Comparison of ENCODE assay signal across 8 cellular contexts in the genomic region with DNA sequence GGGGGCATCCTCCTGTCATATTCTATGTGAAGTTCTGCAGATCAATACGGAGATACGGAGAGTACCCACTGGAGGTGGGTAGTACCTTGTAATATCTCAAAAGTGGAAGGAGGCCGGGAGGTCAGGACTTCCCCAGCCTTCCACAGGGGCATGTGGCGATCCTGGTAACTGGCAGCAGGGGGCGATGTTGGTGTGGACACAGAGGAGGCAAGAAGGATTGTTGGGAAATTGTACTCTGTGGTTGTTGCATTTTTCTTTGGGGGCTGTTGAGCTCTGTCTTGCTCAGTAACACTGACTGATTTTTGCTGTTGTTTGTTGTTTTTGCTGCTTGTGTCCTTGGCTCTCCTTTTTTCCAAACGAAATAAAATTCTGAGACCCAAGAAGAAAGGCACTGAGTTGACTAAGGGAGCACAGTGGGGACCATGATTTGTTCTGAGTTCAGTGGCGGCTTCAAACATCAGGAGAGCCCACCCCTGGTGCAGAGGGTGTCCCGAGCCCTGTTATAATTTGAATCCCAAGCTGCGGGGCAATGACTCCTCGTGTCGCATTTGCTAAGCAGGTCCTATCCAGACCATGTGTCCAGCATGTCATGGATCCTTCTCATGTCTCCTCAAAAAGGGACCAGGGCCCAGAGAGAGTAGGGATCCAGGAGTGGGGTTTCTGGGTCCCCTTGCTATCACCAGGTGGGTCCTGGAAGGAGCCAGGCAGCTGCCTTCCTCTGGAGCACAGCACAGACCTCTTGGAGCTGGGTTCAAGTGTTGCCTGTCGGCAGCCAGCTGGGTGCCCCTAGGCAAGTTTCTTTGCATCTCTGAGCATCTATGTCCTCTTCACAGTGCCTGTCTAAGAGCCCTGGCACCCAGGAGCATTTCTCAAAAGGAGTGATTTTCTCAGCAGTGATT. TPM values are rescaled to one million over a fixed set of nuclear protein-coding genes. Genes with fewer than 3 reads are reported as not detected.
A peak's percentile ranks its signal among the peaks of the same experiment; 100 is the strongest.
DNase-seq lines count a peak whose midpoint lies in the region; ATAC-seq lines count a peak whose summit lies in the region.

No MANE protein-coding gene starts in this region.

- H3K4me1 Mint-ChIP-seq in activated CD4-positive, alpha-beta T cell treated with anti-CD3 and anti-CD28 coated beads, Interleukin-2, amount 10 ng/mL, durations not matched to agents 7 days and 5 days: no peaks in the 10 kb centered on the region

- DNase-seq in DMS153 treated with DMSO at 0.1 percent for 48 hours (lab: John Stamatoyannopoulos, UW; ENCODE audit: unreplicated experiment): peak; percentile 47
- DNase-seq in DMS153 (lab: John Stamatoyannopoulos, UW): no peak
- DNase-seq in NCI-H526 treated with DMSO at 0.1 percent for 48 hours (lab: John Stamatoyannopoulos, UW): peak; percentile 63
- peak; percentile 71 for DNase-seq in activated CD4-positive, alpha-beta T cell treated with anti-CD3 and anti-CD28 coated beads, Interleukin-2, amount 10 ng/mL, durations not matched to agents 7 days and 5 days
- DNase-seq in ecto neural progenitor cell (ENCODE audit: low spot score): peak; percentile 86
- DNase-seq in midbrain (lab: John Stamatoyannopoulos, UW): peak; percentile 14
- peak in 5 of 6 experiments; percentile 20 to 53 (median 43) for DNase-seq in stimulated activated naive CD4-positive, alpha-beta T cell (lab: John Stamatoyannopoulos, UW)

- no peaks in the 10 kb centered on the region for H3K36me3 Mint-ChIP-seq in activated CD4-positive, alpha-beta T cell treated with anti-CD3 and anti-CD28 coated beads, Interleukin-2, amount 10 ng/mL, durations not matched to agents 7 days and 5 days (ENCODE audit: low read depth)

- peak; percentile 61 for ATAC-seq in HG02884 (IDR thresholded peaks at IDR 0.05; ENCODE audit: unreplicated experiment)

- H3K4me3 Mint-ChIP-seq in activated CD4-positive, alpha-beta T cell treated with anti-CD3 and anti-CD28 coated beads, Interleukin-2, amount 10 ng/mL, durations not matched to agents 7 days and 5 days: no peak overlapping the region

- POLR2A ChIA-PET in activated CD4-positive, alpha-beta T cell treated with anti-CD3 and anti-CD28 coated beads, Interleukin-2, amount 10 ng/mL, durations not matched to agents 7 days and 5 days (lab: Charles Lee): no interaction called here

- peak overlapping the region; percentile 28 for H3K27ac Mint-ChIP-seq in activated CD4-positive, alpha-beta T cell treated with anti-CD3 and anti-CD28 coated beads, Interleukin-2, amount 10 ng/mL, durations not matched to agents 7 days and 5 days

- H3K9me3 Mint-ChIP-seq in activated CD4-positive, alpha-beta T cell treated with anti-CD3 and anti-CD28 coated beads, Interleukin-2, amount 10 ng/mL, durations not matched to agents 7 days and 5 days: no peaks in the 10 kb centered on the region

- H3K27me3 Mint-ChIP-seq in activated CD4-positive, alpha-beta T cell treated with anti-CD3 and anti-CD28 coated beads, Interleukin-2, amount 10 ng/mL, durations not matched to agents 7 days and 5 days: peaks cover 3% of the 10 kb centered on the region

- CTCF ChIA-PET in activated CD4-positive, alpha-beta T cell treated with anti-CD3 and anti-CD28 coated beads, Interleukin-2, amount 10 ng/mL, durations not matched to agents 7 days and 5 days (lab: Charles Lee): interaction anchor here (0.7 to 1.8 kb wide), 12 partner anchors 9 to 248 kb away, joined by 3 to 8 read pairs (median 4); no protein-coding TSS in a partner anchor

RNA-seq across cellular contexts. Expression of gene LHX4, which starts 22.8 kb away (rescaled TPM):
- total RNA-seq in activated CD4-positive, alpha-beta T cell treated with anti-CD3 and anti-CD28 coated beads, Interleukin-2, amount 10 ng/mL, durations not matched to agents 7 days and 5 days: not detected
